In genomic region chr11:123434262-123434661, GRCh38 we compare ENCODE assay signal across 10 cellular contexts. TPM values are rescaled to one million over a fixed set of nuclear protein-coding genes. Genes with fewer than 3 reads are reported as not detected.
DNase-seq lines count a peak whose midpoint lies in the region; ATAC-seq and TF ChIP-seq lines count a peak whose summit lies in the region.
"Had no signal": no experiment of that assay in that cellular context is flagged by ENCODE, and none has a peak within 500 bp of the region (broad histone marks: within the 10 kb centered on the region; RNA-seq: fewer than 3 reads in every experiment).

No MANE protein-coding gene starts in this region.

- peak; percentile 23 for DNase-seq in SIG-M5 treated with dmso at 0.1 percent for 504 hours (lab: John Stamatoyannopoulos, UW; ENCODE audit: unreplicated experiment)
- no peak for DNase-seq in SIG-M5 (lab: John Stamatoyannopoulos, UW)
- DNase-seq in HFFc6 = peak; percentile 45
- peak; percentile 61 for DNase-seq in activated CD8-positive, alpha-beta T cell treated with anti-CD3 and anti-CD28 coated beads for 36 hours
- no peak for DNase-seq in NCI-H1092 (lab: John Stamatoyannopoulos, UW)
- no peak for DNase-seq in hepatic stellate cell (ENCODE audit: low spot score)
- no peak for DNase-seq in activated T-cell treated with anti-CD3 and anti-CD28 coated beads, Interleukin-2, amount 50 U/mL, for 4 hours
- DNase-seq: kidney glomerular epithelial cell had no signal

- CTCF ChIA-PET in activated CD8-positive, alpha-beta T cell treated with anti-CD3 and anti-CD28 coated beads for 36 hours (lab: Charles Lee) = interaction anchor here (0.7 to 3.8 kb wide), 17 partner anchors 8 to 187 kb away, joined by 3 to 46 read pairs (median 4); no protein-coding TSS in a partner anchor

- H3K9me3 Mint-ChIP-seq in HFFc6 = no peaks in the 10 kb centered on the region
- H3K9me3 Mint-ChIP-seq in activated CD8-positive, alpha-beta T cell treated with anti-CD3 and anti-CD28 coated beads for 36 hours = no peaks in the 10 kb centered on the region
- H3K9me3 Mint-ChIP-seq in nephron = no peaks in the 10 kb centered on the region
- H3K9me3 Mint-ChIP-seq in activated T-cell treated with anti-CD3 and anti-CD28 coated beads, Interleukin-2, amount 50 U/mL, for 4 hours = no peaks in the 10 kb centered on the region
- H3K9me3 Mint-ChIP-seq: activated naive CD4-positive, alpha-beta T cell treated with anti-CD3 and anti-CD28 coated beads, Interleukin-2, amount 50 U/mL, for 24 hours had no signal

- H3K27me3 Mint-ChIP-seq in HFFc6 (ENCODE audit: insufficient read depth) (no peaks in the 10 kb centered on the region; the same call in 1 of the 2 replicates), nephron (ENCODE audit: low read depth) (peaks cover 3% of the 10 kb centered on the region)
- no peaks in the 10 kb centered on the region for H3K27me3 Mint-ChIP-seq in activated CD8-positive, alpha-beta T cell treated with anti-CD3 and anti-CD28 coated beads for 36 hours
- no peaks in the 10 kb centered on the region for H3K27me3 Mint-ChIP-seq in activated T-cell treated with anti-CD3 and anti-CD28 coated beads, Interleukin-2, amount 50 U/mL, for 4 hours (ENCODE audit: low read depth)

- H3K36me3 Mint-ChIP-seq in HFFc6 (ENCODE audit: low read depth) (peaks cover 59% of the 10 kb centered on the region), nephron (ENCODE audit: low read depth) (peaks cover 12% of the 10 kb centered on the region)
- H3K36me3 Mint-ChIP-seq in activated CD8-positive, alpha-beta T cell treated with anti-CD3 and anti-CD28 coated beads for 36 hours (ENCODE audit: low read depth) = peaks cover 22% of the 10 kb centered on the region
- H3K36me3 Mint-ChIP-seq in activated T-cell treated with anti-CD3 and anti-CD28 coated beads, Interleukin-2, amount 50 U/mL, for 4 hours (ENCODE audit: insufficient read depth) = peaks cover 2% of the 10 kb centered on the region

- H3K4me1 Mint-ChIP-seq in HFFc6 (ENCODE audit: low read depth) = peaks cover 76% of the 10 kb centered on the region
- peaks cover 53% of the 10 kb centered on the region for H3K4me1 Mint-ChIP-seq in activated CD8-positive, alpha-beta T cell treated with anti-CD3 and anti-CD28 coated beads for 36 hours (ENCODE audit: low read depth)
- peaks cover 46% of the 10 kb centered on the region for H3K4me1 Mint-ChIP-seq in nephron
- H3K4me1 Mint-ChIP-seq in activated T-cell treated with anti-CD3 and anti-CD28 coated beads, Interleukin-2, amount 50 U/mL, for 4 hours (ENCODE audit: low read depth) = peaks cover 35% of the 10 kb centered on the region

- intact Hi-C loops in activated CD8-positive, alpha-beta T cell treated with anti-CD3 and anti-CD28 coated beads for 36 hours (cut with micrococcal nuclease) = no loop called here

- peak; percentile 17 for ATAC-seq in activated CD8-positive, alpha-beta T cell treated with anti-CD3 and anti-CD28 coated beads for 36 hours
- no peak for ATAC-seq in activated T-cell treated with anti-CD3 and anti-CD28 coated beads, Interleukin-2, amount 50 U/mL, for 4 hours

- H3K27ac Mint-ChIP-seq in HFFc6 = peak overlapping the region; percentile 55
- no peak overlapping the region for H3K27ac Mint-ChIP-seq in activated CD8-positive, alpha-beta T cell treated with anti-CD3 and anti-CD28 coated beads for 36 hours
- no peak overlapping the region for H3K27ac Mint-ChIP-seq in nephron
- H3K27ac Mint-ChIP-seq: activated naive CD4-positive, alpha-beta T cell treated with anti-CD3 and anti-CD28 coated beads, Interleukin-2, amount 50 U/mL, for 24 hours had no signal

- TF ChIP-seq CTCF in HFFc6 (IDR thresholded peaks at IDR 0.05) = peak; percentile 65
- TF ChIP-seq CTCF in activated CD8-positive, alpha-beta T cell treated with anti-CD3 and anti-CD28 coated beads for 36 hours (IDR thresholded peaks at IDR 0.05) = peak; percentile 54
- TF ChIP-seq CTCF in nephron (IDR thresholded peaks at IDR 0.05; ENCODE audit: unreplicated experiment in 3 of 3) = peak; percentile 16 to 19 (median 18)

- H3K4me3 Mint-ChIP-seq in HFFc6 (peak overlapping the region; percentile 62), nephron (no peak overlapping the region)
- no peak overlapping the region for H3K4me3 Mint-ChIP-seq in activated CD8-positive, alpha-beta T cell treated with anti-CD3 and anti-CD28 coated beads for 36 hours
- no peak overlapping the region for H3K4me3 Mint-ChIP-seq in activated T-cell treated with anti-CD3 and anti-CD28 coated beads, Interleukin-2, amount 50 U/mL, for 4 hours
- H3K4me3 Mint-ChIP-seq: activated naive CD4-positive, alpha-beta T cell treated with anti-CD3 and anti-CD28 coated beads, Interleukin-2, amount 50 U/mL, for 24 hours had no signal

- POLR2A ChIA-PET in activated CD8-positive, alpha-beta T cell treated with anti-CD3 and anti-CD28 coated beads for 36 hours (lab: Charles Lee) = interaction anchor here (1.0 to 1.5 kb wide), 3 partner anchors 26 to 132 kb away, joined by 3 to 4 read pairs (median 3); no protein-coding TSS in a partner anchor

RNA-seq across cellular contexts. Expression of gene GRAMD1B, which starts 4.2 kb away (rescaled TPM):
- total RNA-seq in HFFc6 (2021; fragmentation: NEBNext Ultra II Directional; extraction: Animal tissue kit (Norgen Biotek cat#: 25700)) = 10 to 100 TPM; 46.1 to 54.5 (median 51.3) TPM
- total RNA-seq in activated CD8-positive, alpha-beta T cell treated with anti-CD3 and anti-CD28 coated beads for 36 hours = 10 to 100 TPM; 15.4 to 16.2 TPM
- total RNA-seq in activated T-cell treated with anti-CD3 and anti-CD28 coated beads, Interleukin-2, amount 50 U/mL, for 4 hours = 10 to 100 TPM; 20.2 to 24.4 (median 23.7) TPM

Comparison
In these comparisons a context has a peak if more than half of its experiments do, and no peak if none do; other contexts are left out.
1. DNase-seq: peak in SIG-M5 treated with dmso at 0.1 percent for 504 hours (single experiment), HFFc6 (single experiment) and activated CD8-positive, alpha-beta T cell treated with anti-CD3 and anti-CD28 coated beads for 36 hours (single experiment); none in SIG-M5 (single experiment), NCI-H1092 (single experiment), hepatic stellate cell (single experiment) and activated T-cell treated with anti-CD3 and anti-CD28 coated beads, Interleukin-2, amount 50 U/mL, for 4 hours (single experiment).
2. Peak in every context shown above with its lines, with median percentiles within 50 percentile points of each other: CTCF ChIP-seq.